Comparison of ENCODE assay signal across 30 cellular contexts in the genomic region with DNA sequence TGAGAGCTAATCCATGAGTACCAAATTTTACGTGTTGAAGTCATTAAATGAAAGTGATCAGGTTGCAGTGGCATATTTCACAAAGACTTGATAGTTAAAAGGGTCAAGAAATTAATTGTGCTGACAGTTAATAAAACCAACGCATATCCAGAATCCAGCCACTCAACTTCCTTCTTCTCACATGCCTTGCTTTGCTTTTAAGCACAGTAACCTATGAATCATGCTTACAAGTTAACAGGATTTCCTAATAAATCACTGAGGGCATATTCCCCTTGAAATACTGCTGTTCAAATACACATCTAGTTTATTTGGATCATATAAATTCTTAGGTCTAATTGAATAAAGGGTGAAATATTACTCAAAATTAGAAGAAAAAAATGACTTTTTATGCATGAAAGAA.
"Had no signal": no experiment of that assay in that cellular context is flagged by ENCODE, and none has a peak within 500 bp of the region (broad histone marks: within the 10 kb centered on the region; RNA-seq: fewer than 3 reads in every experiment).

No MANE protein-coding gene starts in this region.

- H3K36me3 ChIP-seq: brain microvascular endothelial cell, SJSA1 had no signal

- H3K4me1 ChIP-seq: SJSA1 had no signal

- H3K27ac ChIP-seq: brain microvascular endothelial cell, SJSA1, VCaP had no signal

- ATAC-seq: activated CD8-positive, alpha-beta memory T cell treated with anti-CD3 and anti-CD28 coated beads, Interleukin-2, amount 10 ng/mL, durations not matched to agents 7 days and 5 days; activated naive CD8-positive, alpha-beta T cell treated with anti-CD3 and anti-CD28 coated beads, Interleukin-2, amount 50 U/mL, for 24 hours; K562 had no signal

- H3K9me3 ChIP-seq: SJSA1, SK-N-SH had no signal

- H3K4me3 ChIP-seq: K562, SJSA1 had no signal

- H3K27me3 ChIP-seq: brain microvascular endothelial cell, SJSA1 had no signal

- DNase-seq: activated B cell treated with CpG ODN at 0.5 μM for 24 hours; activated CD4-positive, alpha-beta memory T cell treated with anti-CD3 and anti-CD28 coated beads, Interleukin-2, amount 10 ng/mL, durations not matched to agents 7 days and 5 days; activated CD4-positive, alpha-beta T cell treated with anti-CD3 and anti-CD28 coated beads for 4 hours; activated CD4-positive, alpha-beta T cell treated with anti-CD3 and anti-CD28 coated beads, Interleukin-2, amount 50 U/mL, for 1 hour; activated CD4-positive, CD25-positive, alpha-beta regulatory T cell treated with anti-CD3 and anti-CD28 coated beads, Interleukin-2, amount 50 U/mL, for 72 hours; activated CD8-positive, alpha-beta memory T cell treated with anti-CD3 and anti-CD28 coated beads for 24 hours; activated CD8-positive, alpha-beta memory T cell treated with anti-CD3 and anti-CD28 coated beads, Interleukin-2, amount 10 ng/mL, durations not matched to agents 7 days and 5 days; activated CD8-positive, alpha-beta memory T cell treated with anti-CD3 and anti-CD28 coated beads, Interleukin-2, amount 50 U/mL, for 48 hours; activated effector memory CD4-positive, alpha-beta T cell treated with Interleukin-2 at 50 U/mL for 16 hours; activated naive CD4-positive, alpha-beta T cell treated with anti-CD3 and anti-CD28 coated beads, Interleukin-2, amount 10 ng/mL, durations not matched to agents 7 days and 5 days; activated naive CD8-positive, alpha-beta T cell treated with anti-CD3 and anti-CD28 coated beads, Interleukin-2, amount 50 U/mL, for 24 hours; activated T-cell treated with anti-CD3 and anti-CD28 coated beads, Interleukin-2, amount 50 U/mL, for 48 hours; amniotic stem cell; aorta; brain microvascular endothelial cell; NCI-H1105; NCI-H1417 treated with DMSO at 0.1 percent for 48 hours; NCI-H187 treated with DMSO at 0.1 percent for 48 hours; NCI-H2081; NCI-H2171 treated with DMSO at 0.1 percent for 48 hours; NCI-H2227 treated with DMSO at 0.1 percent for 48 hours; NCI-H446 treated with DMSO at 0.1 percent for 48 hours; NCI-H524; NCI-H69; NK-92 treated with Interleukin-12 subunit alpha and Interleukin-12 subunit beta, amount 100 ng/mL, for 24 hours; SHP77 treated with DMSO at 0.1 percent for 48 hours; SK-N-SH had no signal
